1 cellular context compared by ENCODE assay signal in the genomic region with DNA sequence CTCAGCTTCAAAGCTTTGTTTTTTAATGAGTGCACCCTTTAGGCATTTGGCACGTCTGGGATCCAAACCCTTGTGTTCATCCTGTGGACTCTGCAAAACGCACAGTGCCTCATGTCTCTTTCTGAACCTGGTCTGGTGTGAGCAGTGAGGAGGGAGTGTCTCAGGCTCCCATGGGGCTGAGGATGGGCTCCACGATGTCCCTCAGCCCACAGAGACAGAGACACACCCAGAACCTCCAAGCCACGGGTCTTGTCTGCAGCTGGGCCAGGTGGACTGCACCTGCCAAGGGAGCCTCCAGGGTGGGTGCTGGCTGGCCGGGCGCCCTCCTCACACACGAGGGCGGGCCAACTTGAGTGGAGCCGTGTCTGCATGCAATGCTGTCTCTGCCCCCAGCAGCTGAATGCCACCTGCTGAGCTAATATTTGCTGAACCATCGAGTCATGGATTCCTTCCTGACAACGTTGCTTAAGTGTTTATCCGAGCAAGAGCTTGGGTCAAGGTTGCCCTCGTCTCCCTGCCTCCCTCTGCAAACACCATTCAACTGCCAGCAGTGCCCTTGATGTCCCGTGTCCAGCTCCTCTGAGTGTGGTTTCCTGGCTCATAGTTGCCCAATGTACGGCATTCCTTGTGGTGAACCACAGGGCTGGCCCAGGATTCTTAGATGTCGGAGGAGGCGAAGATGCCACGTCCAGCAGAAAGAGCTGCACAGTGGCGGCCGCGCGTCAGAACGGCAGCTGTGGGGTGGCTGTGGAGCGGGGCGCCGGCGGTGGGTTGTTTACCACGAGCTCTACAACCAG.
TF ChIP-seq lines count a peak whose summit lies in the region.

No MANE protein-coding gene starts in this region.

TF ChIP-seq in HepG2, 621 proteins besides CTCF, POLR2A, EP300 and RAD21 (continued from another document and continues in another):
- TF ChIP-seq, protein P1, sequence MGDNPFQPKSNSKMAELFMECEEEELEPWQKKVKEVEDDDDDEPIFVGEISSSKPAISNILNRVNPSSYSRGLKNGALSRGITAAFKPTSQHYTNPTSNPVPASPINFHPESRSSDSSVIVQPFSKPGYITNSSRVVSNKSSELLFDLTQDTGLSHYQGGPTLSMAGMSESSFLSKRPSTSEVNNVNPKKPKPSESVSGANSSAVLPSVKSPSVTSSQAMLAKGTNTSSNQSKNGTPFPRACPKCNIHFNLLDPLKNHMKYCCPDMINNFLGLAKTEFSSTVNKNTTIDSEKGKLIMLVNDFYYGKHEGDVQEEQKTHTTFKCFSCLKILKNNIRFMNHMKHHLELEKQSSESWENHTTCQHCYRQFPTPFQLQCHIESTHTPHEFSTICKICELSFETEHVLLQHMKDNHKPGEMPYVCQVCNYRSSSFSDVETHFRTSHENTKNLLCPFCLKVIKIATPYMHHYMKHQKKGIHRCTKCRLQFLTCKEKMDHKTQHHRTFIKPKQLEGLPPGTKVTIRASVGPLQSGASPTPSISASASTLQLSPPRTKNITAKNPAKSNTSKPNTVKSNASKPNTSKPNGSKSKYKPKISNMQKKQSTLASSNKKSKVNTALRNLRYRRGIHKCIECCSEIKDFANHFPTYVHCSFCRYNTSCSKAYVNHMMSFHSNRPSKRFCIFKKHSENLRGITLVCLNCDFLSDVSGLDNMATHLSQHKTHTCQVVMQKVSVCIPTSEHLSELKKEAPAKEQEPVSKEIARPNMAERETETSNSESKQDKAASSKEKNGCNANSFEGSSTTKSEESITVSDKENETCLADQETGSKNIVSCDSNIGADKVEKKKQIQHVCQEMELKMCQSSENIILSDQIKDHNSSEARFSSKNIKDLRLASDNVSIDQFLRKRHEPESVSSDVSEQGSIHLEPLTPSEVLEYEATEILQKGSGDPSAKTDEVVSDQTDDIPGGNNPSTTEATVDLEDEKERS (CRISPR knock-in tag; IDR thresholded peaks at IDR 0.05) = no peak
- no peak for TF ChIP-seq ZNF816 (CRISPR knock-in tag; IDR thresholded peaks at IDR 0.05; ENCODE audit: borderline replicate concordance)
- no peak for TF ChIP-seq ZNF775 (CRISPR knock-in tag; IDR thresholded peaks at IDR 0.05; ENCODE audit: borderline replicate concordance)
- TF ChIP-seq SOX6 (IDR thresholded peaks at IDR 0.05) = no peak
- peak; percentile 92 for TF ChIP-seq SOX6 (CRISPR knock-in tag; IDR thresholded peaks at IDR 0.05)
- peak; percentile 96 for TF ChIP-seq HNRNPL (IDR thresholded peaks at IDR 0.05; ENCODE audit: low read depth, low read length)
- no peak for TF ChIP-seq NFE2L2 (IDR thresholded peaks at IDR 0.05; ENCODE audit: low read length)
- TF ChIP-seq TBL1XR1 (IDR thresholded peaks at IDR 0.05; ENCODE audit: borderline replicate concordance, low read length, partially characterized antibody) = peak; percentile 74
- peak; percentile 84 for TF ChIP-seq FOXJ3 (CRISPR knock-in tag; IDR thresholded peaks at IDR 0.05; ENCODE audit: borderline replicate concordance)
- TF ChIP-seq ZNF263 (CRISPR knock-in tag; IDR thresholded peaks at IDR 0.05) = peak; percentile 54; the same call in 1 of the 2 replicates
- TF ChIP-seq ZNF292 (CRISPR knock-in tag; IDR thresholded peaks at IDR 0.05; ENCODE audit: borderline replicate concordance, low read depth) = peak; percentile 88
- TF ChIP-seq ZZZ3 (CRISPR knock-in tag; IDR thresholded peaks at IDR 0.05; ENCODE audit: borderline replicate concordance) = no peak
- TF ChIP-seq GATAD1 (CRISPR knock-in tag; IDR thresholded peaks at IDR 0.05) = peak; percentile 58
- TF ChIP-seq JUNB (CRISPR knock-in tag; IDR thresholded peaks at IDR 0.05; ENCODE audit: borderline replicate concordance) = peak; percentile 49; the same call in 1 of the 2 replicates
- no peak for TF ChIP-seq CREB3 (CRISPR knock-in tag; IDR thresholded peaks at IDR 0.05)
- no peak for TF ChIP-seq ZNF75D (CRISPR knock-in tag; IDR thresholded peaks at IDR 0.05; ENCODE audit: borderline replicate concordance)
- TF ChIP-seq ZFP36L1 (CRISPR knock-in tag; IDR thresholded peaks at IDR 0.05) = no peak
- TF ChIP-seq PITX1 (CRISPR knock-in tag; IDR thresholded peaks at IDR 0.05) = peak; percentile 91
- TF ChIP-seq AKAP8 (CRISPR knock-in tag; IDR thresholded peaks at IDR 0.05) = peak; percentile 96
- peak; percentile 71; the same call in 1 of the 2 replicates for TF ChIP-seq FOSL1 (CRISPR knock-in tag; IDR thresholded peaks at IDR 0.05; ENCODE audit: borderline replicate concordance)
- TF ChIP-seq FIP1L1 (IDR thresholded peaks at IDR 0.05; ENCODE audit: borderline replicate concordance, insufficient read depth, low read depth, low read length) = no peak
- peak; percentile 88 for TF ChIP-seq ZSCAN9 (CRISPR knock-in tag; IDR thresholded peaks at IDR 0.05; ENCODE audit: borderline replicate concordance)
- TF ChIP-seq NFE2 (CRISPR knock-in tag; IDR thresholded peaks at IDR 0.05) = no peak
- TF ChIP-seq ZNF564 (CRISPR knock-in tag; IDR thresholded peaks at IDR 0.05) = peak; percentile 91
- peak; percentile 65; the same call in 1 of the 2 replicates for TF ChIP-seq ZNF335 (CRISPR knock-in tag; IDR thresholded peaks at IDR 0.05)
- TF ChIP-seq ATAD3A (CRISPR knock-in tag; IDR thresholded peaks at IDR 0.05) = no peak
- TF ChIP-seq, protein P2, sequence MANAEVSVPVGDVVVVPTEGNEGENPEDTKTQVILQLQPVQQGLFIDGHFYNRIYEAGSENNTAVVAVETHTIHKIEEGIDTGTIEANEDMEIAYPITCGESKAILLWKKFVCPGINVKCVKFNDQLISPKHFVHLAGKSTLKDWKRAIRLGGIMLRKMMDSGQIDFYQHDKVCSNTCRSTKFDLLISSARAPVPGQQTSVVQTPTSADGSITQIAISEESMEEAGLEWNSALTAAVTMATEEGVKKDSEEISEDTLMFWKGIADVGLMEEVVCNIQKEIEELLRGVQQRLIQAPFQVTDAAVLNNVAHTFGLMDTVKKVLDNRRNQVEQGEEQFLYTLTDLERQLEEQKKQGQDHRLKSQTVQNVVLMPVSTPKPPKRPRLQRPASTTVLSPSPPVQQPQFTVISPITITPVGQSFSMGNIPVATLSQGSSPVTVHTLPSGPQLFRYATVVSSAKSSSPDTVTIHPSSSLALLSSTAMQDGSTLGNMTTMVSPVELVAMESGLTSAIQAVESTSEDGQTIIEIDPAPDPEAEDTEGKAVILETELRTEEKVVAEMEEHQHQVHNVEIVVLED (CRISPR knock-in tag; IDR thresholded peaks at IDR 0.05; ENCODE audit: borderline replicate concordance) = peak; percentile 58; the same call in 1 of the 2 replicates
- peak; percentile 60; the same call in 1 of the 2 replicates for TF ChIP-seq ZNF589 (CRISPR knock-in tag; conservative IDR thresholded peaks at IDR 0.05)
- TF ChIP-seq ZNF225 (CRISPR knock-in tag; IDR thresholded peaks at IDR 0.05) = no peak
- TF ChIP-seq ZKSCAN5 (CRISPR knock-in tag; IDR thresholded peaks at IDR 0.05) = no peak
- no peak for TF ChIP-seq ZFP62 (CRISPR knock-in tag; IDR thresholded peaks at IDR 0.05)
- peak; percentile 100 for TF ChIP-seq HIC2 (CRISPR knock-in tag; IDR thresholded peaks at IDR 0.05; ENCODE audit: low read depth)
- TF ChIP-seq ISL2 (CRISPR knock-in tag; IDR thresholded peaks at IDR 0.05) = peak; percentile 98
- TF ChIP-seq ZNF24 (IDR thresholded peaks at IDR 0.05) = no peak
- no peak for TF ChIP-seq SUZ12 (IDR thresholded peaks at IDR 0.05; ENCODE audit: low read depth, low read length)
- TF ChIP-seq, protein P3, sequence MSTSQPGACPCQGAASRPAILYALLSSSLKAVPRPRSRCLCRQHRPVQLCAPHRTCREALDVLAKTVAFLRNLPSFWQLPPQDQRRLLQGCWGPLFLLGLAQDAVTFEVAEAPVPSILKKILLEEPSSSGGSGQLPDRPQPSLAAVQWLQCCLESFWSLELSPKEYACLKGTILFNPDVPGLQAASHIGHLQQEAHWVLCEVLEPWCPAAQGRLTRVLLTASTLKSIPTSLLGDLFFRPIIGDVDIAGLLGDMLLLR (CRISPR knock-in tag; IDR thresholded peaks at IDR 0.05) = peak; percentile 76; the same call in 1 of the 2 replicates
- no peak for TF ChIP-seq ZNF576 (CRISPR knock-in tag; IDR thresholded peaks at IDR 0.05)
- TF ChIP-seq GLMP (CRISPR knock-in tag; IDR thresholded peaks at IDR 0.05; ENCODE audit: borderline replicate concordance) = no peak
- TF ChIP-seq ZNF790 (CRISPR knock-in tag; IDR thresholded peaks at IDR 0.05; ENCODE audit: borderline replicate concordance) = no peak
- TF ChIP-seq U2AF1 (optimal IDR thresholded peaks at IDR 0.05; ENCODE audit: low read depth, low read length) = no peak
- peak; percentile 95; the same call in 1 of the 2 replicates for TF ChIP-seq MIER3 (CRISPR knock-in tag; IDR thresholded peaks at IDR 0.05; ENCODE audit: borderline replicate concordance)
- no peak for TF ChIP-seq ZNF780A (CRISPR knock-in tag; IDR thresholded peaks at IDR 0.05)
- TF ChIP-seq, protein P4, sequence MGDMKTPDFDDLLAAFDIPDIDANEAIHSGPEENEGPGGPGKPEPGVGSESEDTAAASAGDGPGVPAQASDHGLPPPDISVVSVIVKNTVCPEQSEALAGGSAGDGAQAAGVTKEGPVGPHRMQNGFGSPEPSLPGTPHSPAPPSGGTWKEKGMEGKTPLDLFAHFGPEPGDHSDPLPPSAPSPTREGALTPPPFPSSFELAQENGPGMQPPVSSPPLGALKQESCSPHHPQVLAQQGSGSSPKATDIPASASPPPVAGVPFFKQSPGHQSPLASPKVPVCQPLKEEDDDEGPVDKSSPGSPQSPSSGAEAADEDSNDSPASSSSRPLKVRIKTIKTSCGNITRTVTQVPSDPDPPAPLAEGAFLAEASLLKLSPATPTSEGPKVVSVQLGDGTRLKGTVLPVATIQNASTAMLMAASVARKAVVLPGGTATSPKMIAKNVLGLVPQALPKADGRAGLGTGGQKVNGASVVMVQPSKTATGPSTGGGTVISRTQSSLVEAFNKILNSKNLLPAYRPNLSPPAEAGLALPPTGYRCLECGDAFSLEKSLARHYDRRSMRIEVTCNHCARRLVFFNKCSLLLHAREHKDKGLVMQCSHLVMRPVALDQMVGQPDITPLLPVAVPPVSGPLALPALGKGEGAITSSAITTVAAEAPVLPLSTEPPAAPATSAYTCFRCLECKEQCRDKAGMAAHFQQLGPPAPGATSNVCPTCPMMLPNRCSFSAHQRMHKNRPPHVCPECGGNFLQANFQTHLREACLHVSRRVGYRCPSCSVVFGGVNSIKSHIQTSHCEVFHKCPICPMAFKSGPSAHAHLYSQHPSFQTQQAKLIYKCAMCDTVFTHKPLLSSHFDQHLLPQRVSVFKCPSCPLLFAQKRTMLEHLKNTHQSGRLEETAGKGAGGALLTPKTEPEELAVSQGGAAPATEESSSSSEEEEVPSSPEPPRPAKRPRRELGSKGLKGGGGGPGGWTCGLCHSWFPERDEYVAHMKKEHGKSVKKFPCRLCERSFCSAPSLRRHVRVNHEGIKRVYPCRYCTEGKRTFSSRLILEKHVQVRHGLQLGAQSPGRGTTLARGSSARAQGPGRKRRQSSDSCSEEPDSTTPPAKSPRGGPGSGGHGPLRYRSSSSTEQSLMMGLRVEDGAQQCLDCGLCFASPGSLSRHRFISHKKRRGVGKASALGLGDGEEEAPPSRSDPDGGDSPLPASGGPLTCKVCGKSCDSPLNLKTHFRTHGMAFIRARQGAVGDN (CRISPR knock-in tag; IDR thresholded peaks at IDR 0.05) = peak; percentile 97
- TF ChIP-seq REPIN1 (CRISPR knock-in tag; IDR thresholded peaks at IDR 0.05; ENCODE audit: borderline replicate concordance, low read depth) = peak; percentile 46; the same call in 1 of the 2 replicates
- TF ChIP-seq POGK (CRISPR knock-in tag; conservative IDR thresholded peaks at IDR 0.05) = peak; percentile 84; the same call in 1 of the 2 replicates
